Comparison of ENCODE assay signal across 12 cellular contexts in genomic region chr11:13298765-13299164, GRCh38.
"Had no signal": no experiment of that assay in that cellular context is flagged by ENCODE, and none has a peak within 500 bp of the region (broad histone marks: within the 10 kb centered on the region; RNA-seq: fewer than 3 reads in every experiment).

No MANE protein-coding gene starts in this region.

- H3K9ac ChIP-seq: parathyroid adenoma had no signal

- H3K27me3 ChIP-seq: foreskin keratinocyte, SJSA1 had no signal

- H3K9me3 ChIP-seq: left ventricle myocardium inferior, SJSA1 had no signal

- H3K27ac Mint-ChIP-seq: mesothelial cell of epicardium had no signal

- H3K4me1 Mint-ChIP-seq: mesothelial cell of epicardium had no signal

- H3K4me3 ChIP-seq: left ventricle myocardium inferior, SJSA1, skin epidermis had no signal

- H3K27ac ChIP-seq: foreskin keratinocyte, parathyroid adenoma, SJSA1, skin epidermis had no signal

- H3K27me3 Mint-ChIP-seq: activated naive CD4-positive, alpha-beta T cell treated with anti-CD3 and anti-CD28 coated beads, Interleukin-2, amount 10 ng/mL, durations not matched to agents 7 days and 5 days had no signal

- H3K4me3 Mint-ChIP-seq: activated naive CD4-positive, alpha-beta T cell treated with anti-CD3 and anti-CD28 coated beads, Interleukin-2, amount 10 ng/mL, durations not matched to agents 7 days and 5 days; brain; mesothelial cell of epicardium had no signal

- H3K36me3 Mint-ChIP-seq: brain, mesothelial cell of epicardium had no signal

- H2AFZ ChIP-seq: parathyroid adenoma had no signal

- DNase-seq: activated CD4-positive, alpha-beta T cell treated with anti-CD3 and anti-CD28 coated beads for 4 hours; activated naive CD4-positive, alpha-beta T cell treated with anti-CD3 and anti-CD28 coated beads, Interleukin-2, amount 10 ng/mL, durations not matched to agents 7 days and 5 days; amniotic stem cell; cerebellar nuclear complex; foreskin keratinocyte; head of caudate nucleus; left ventricle myocardium inferior had no signal

- H3K36me3 ChIP-seq: left ventricle myocardium inferior, SJSA1 had no signal

- H3K4me1 ChIP-seq: foreskin keratinocyte, SJSA1 had no signal

- H3K9me3 Mint-ChIP-seq: brain, mesothelial cell of epicardium had no signal
